ENCODE assay signal across 24 cellular contexts in genomic region chr12:23945249-23945648, GRCh38. TPM values are rescaled to one million over a fixed set of nuclear protein-coding genes. Genes with fewer than 3 reads are reported as not detected.
"Had no signal": no experiment of that assay in that cellular context is flagged by ENCODE, and none has a peak within 500 bp of the region (broad histone marks: within the 10 kb centered on the region; RNA-seq: fewer than 3 reads in every experiment).

No MANE protein-coding gene starts in this region.

- H3K4me2 ChIP-seq: PC-9 had no signal

- DNase-seq: activated CD4-positive, alpha-beta T cell treated with anti-CD3 and anti-CD28 coated beads for 48 hours; activated CD4-positive, alpha-beta T cell treated with anti-CD3 and anti-CD28 coated beads, Interleukin-2, amount 50 U/mL, for 4 hours; activated CD4-positive, CD25-positive, alpha-beta regulatory T cell treated with anti-CD3 and anti-CD28 coated beads, Interleukin-2, amount 50 U/mL, for 72 hours; activated CD8-positive, alpha-beta memory T cell treated with anti-CD3 and anti-CD28 coated beads, Interleukin-2, amount 50 U/mL, for 48 hours; activated CD8-positive, alpha-beta T cell treated with anti-CD3 and anti-CD28 coated beads, Interleukin-2, amount 10 ng/mL, durations not matched to agents 7 days and 5 days; activated naive CD4-positive, alpha-beta T cell treated with anti-CD3 and anti-CD28 coated beads, Interleukin-2, amount 50 U/mL, for 16 hours; activated naive CD8-positive, alpha-beta T cell treated with anti-CD3 and anti-CD28 coated beads, Interleukin-2, amount 10 ng/mL, durations not matched to agents 7 days and 5 days; activated T-cell treated with anti-CD3 and anti-CD28 coated beads, Interleukin-2, amount 50 U/mL, for 1 hour; adrenal gland; anterior cingulate cortex; caudate nucleus; KG1; NCI-H1048; NCI-H2081 treated with DMSO at 0.1 percent for 48 hours; NCI-H2171; NCI-H2227 treated with DMSO at 0.1 percent for 48 hours; NCI-H510A; NCI-H526 treated with DMSO at 0.1 percent for 48 hours; PC-9; SHP77 treated with DMSO at 0.1 percent for 48 hours; T-helper 17 cell; T-helper 9 cell had no signal

- H3K36me3 ChIP-seq: adrenal gland, breast epithelium had no signal

- H3K4me1 ChIP-seq: adrenal gland, breast epithelium had no signal

- ATAC-seq: activated CD8-positive, alpha-beta T cell treated with anti-CD3 and anti-CD28 coated beads, Interleukin-2, amount 10 ng/mL, durations not matched to agents 7 days and 5 days; T-helper 17 cell; WTC11 had no signal

- H3K4me3 ChIP-seq: adrenal gland, breast epithelium, PC-9 had no signal

- H3K27me3 ChIP-seq: breast epithelium had no signal

- H3K9me3 ChIP-seq: adrenal gland, breast epithelium had no signal

- H3K27ac ChIP-seq: adrenal gland, breast epithelium, PC-9 had no signal

- H2AFZ ChIP-seq: PC-9 had no signal

RNA-seq across cellular contexts. Expression of gene SOX5, which starts 4.2 kb away (rescaled TPM):
- total RNA-seq: activated CD8-positive, alpha-beta T cell treated with anti-CD3 and anti-CD28 coated beads, Interleukin-2, amount 10 ng/mL, durations not matched to agents 7 days and 5 days; activated naive CD8-positive, alpha-beta T cell treated with anti-CD3 and anti-CD28 coated beads, Interleukin-2, amount 10 ng/mL, durations not matched to agents 7 days and 5 days; PC-9 had no signal
